Comparison of ENCODE assay signal across 11 cellular contexts in genomic region chr17:68379692-68380677, GRCh38.
DNase-seq lines count a peak whose midpoint lies in the region; TF ChIP-seq lines count a peak whose summit lies in the region.
"Had no signal": no experiment of that assay in that cellular context is flagged by ENCODE, and none has a peak within 500 bp of the region (broad histone marks: within the 10 kb centered on the region; RNA-seq: fewer than 3 reads in every experiment).

No MANE protein-coding gene starts in this region.

- H3K36me3 ChIP-seq in breast epithelium (no peaks in the 10 kb centered on the region), brain microvascular endothelial cell (replicated peaks) (no peaks in the 10 kb centered on the region), neutrophil (peaks cover 7% of the 10 kb centered on the region), transverse colon (no peaks in the 10 kb centered on the region)

- H3K9me3 ChIP-seq in breast epithelium = no peaks in the 10 kb centered on the region
- no peaks in the 10 kb centered on the region for H3K9me3 ChIP-seq in neutrophil
- no peaks in the 10 kb centered on the region for H3K9me3 ChIP-seq in transverse colon

- no peaks in the 10 kb centered on the region for H3K27me3 Mint-ChIP-seq in MCF 10A (ENCODE audit: insufficient read depth, unreplicated experiment)
- peaks cover 10% of the 10 kb centered on the region for H3K27me3 Mint-ChIP-seq in activated T-helper 1 cell treated with anti-CD3 and anti-CD28 coated beads, Interleukin-12 subunit alpha, Interleukin-12 subunit beta, Interleukin-2, Interleukin-4 antibody, amounts not matched to agents 30 ng/mL and 10 ng/mL and 1 ng/mL, durations not matched to agents 14 hours and 24 hours and 36 hours (ENCODE audit: insufficient read depth)
- H3K27me3 Mint-ChIP-seq in activated naive CD8-positive, alpha-beta T cell treated with anti-CD3 and anti-CD28 coated beads for 36 hours = no peaks in the 10 kb centered on the region

- TF ChIP-seq EP300 in transverse colon (IDR thresholded peaks at IDR 0.05; ENCODE audit: low read depth) = no peak

- no peak for TF ChIP-seq POLR2A in breast epithelium (IDR thresholded peaks at IDR 0.05)
- no peak for TF ChIP-seq POLR2A in transverse colon (IDR thresholded peaks at IDR 0.05)

- H3K4me3 Mint-ChIP-seq in MCF 10A (ENCODE audit: unreplicated experiment) = no peak overlapping the region
- H3K4me3 Mint-ChIP-seq in activated T-helper 1 cell treated with anti-CD3 and anti-CD28 coated beads, Interleukin-12 subunit alpha, Interleukin-12 subunit beta, Interleukin-2, Interleukin-4 antibody, amounts not matched to agents 30 ng/mL and 10 ng/mL and 1 ng/mL, durations not matched to agents 14 hours and 24 hours and 36 hours = no peak overlapping the region
- H3K4me3 Mint-ChIP-seq in activated naive CD8-positive, alpha-beta T cell treated with anti-CD3 and anti-CD28 coated beads for 36 hours = no peak overlapping the region
- H3K4me3 Mint-ChIP-seq: naive B cell had no signal

- in situ Hi-C loops in brain microvascular endothelial cell (cut with HindIII; ENCODE audit: low pct_ligation_motif_present, low sequenced_read_pairs) = no loop called here
- in situ Hi-C loops in transverse colon (cut with MboI; ENCODE audit: low pct_ligation_motif_present in 1 of 4, low pct_unique_long_range_greater_than_20kb in 1 of 4, low sequenced_read_pairs in 3 of 4) = no loop called here

- H3K4me1 ChIP-seq in breast epithelium (peaks cover 3 to 24% of the 10 kb centered on the region in 2 donors), neutrophil (ENCODE audit: control insufficient read depth in 1 of 2, insufficient read depth in 1 of 2, low read depth in 1 of 2, low read length in 1 of 2) (peaks cover 60% of the 10 kb centered on the region in 2 experiments), transverse colon (peaks cover 0 to 18% (median 5%) of the 10 kb centered on the region in 4 donors)

- H3K4me3 ChIP-seq in breast epithelium = no peak overlapping the region
- no peak overlapping the region for H3K4me3 ChIP-seq in brain microvascular endothelial cell (ENCODE audit: low read depth, low read length)
- no peak overlapping the region for H3K4me3 ChIP-seq in neutrophil (ENCODE audit: low read depth in 1 of 2, low read length in 1 of 2)
- H3K4me3 ChIP-seq in transverse colon = no peak overlapping the region

- CTCF ChIA-PET in MCF 10A (lab: Yijun Ruan, JAX) = no interaction called here

- no peaks in the 10 kb centered on the region for H3K9me3 Mint-ChIP-seq in MCF 10A (ENCODE audit: unreplicated experiment)
- no peaks in the 10 kb centered on the region for H3K9me3 Mint-ChIP-seq in activated T-helper 1 cell treated with anti-CD3 and anti-CD28 coated beads, Interleukin-12 subunit alpha, Interleukin-12 subunit beta, Interleukin-2, Interleukin-4 antibody, amounts not matched to agents 30 ng/mL and 10 ng/mL and 1 ng/mL, durations not matched to agents 14 hours and 24 hours and 36 hours
- H3K9me3 Mint-ChIP-seq in activated naive CD8-positive, alpha-beta T cell treated with anti-CD3 and anti-CD28 coated beads for 36 hours = no peaks in the 10 kb centered on the region

- no peak overlapping the region for H3K27ac Mint-ChIP-seq in MCF 10A (ENCODE audit: low read depth, unreplicated experiment)
- H3K27ac Mint-ChIP-seq in activated T-helper 1 cell treated with anti-CD3 and anti-CD28 coated beads, Interleukin-12 subunit alpha, Interleukin-12 subunit beta, Interleukin-2, Interleukin-4 antibody, amounts not matched to agents 30 ng/mL and 10 ng/mL and 1 ng/mL, durations not matched to agents 14 hours and 24 hours and 36 hours = no peak overlapping the region
- H3K27ac Mint-ChIP-seq in activated naive CD8-positive, alpha-beta T cell treated with anti-CD3 and anti-CD28 coated beads for 36 hours = no peak overlapping the region

- peaks cover 25% of the 10 kb centered on the region for H3K4me1 Mint-ChIP-seq in MCF 10A (ENCODE audit: insufficient read depth, unreplicated experiment)
- H3K4me1 Mint-ChIP-seq in activated T-helper 1 cell treated with anti-CD3 and anti-CD28 coated beads, Interleukin-12 subunit alpha, Interleukin-12 subunit beta, Interleukin-2, Interleukin-4 antibody, amounts not matched to agents 30 ng/mL and 10 ng/mL and 1 ng/mL, durations not matched to agents 14 hours and 24 hours and 36 hours (ENCODE audit: low read depth) = peaks cover 30% of the 10 kb centered on the region
- H3K4me1 Mint-ChIP-seq in activated naive CD8-positive, alpha-beta T cell treated with anti-CD3 and anti-CD28 coated beads for 36 hours = peaks cover 19% of the 10 kb centered on the region
- H3K4me1 Mint-ChIP-seq: naive B cell had no signal

- DNase-seq in breast epithelium (ENCODE audit: low spot score in 2 of 2) (no peak), MCF 10A (ENCODE audit: unreplicated experiment) (no peak), brain microvascular endothelial cell (no peak), transverse colon (no peak), T-helper 9 cell (no peak)
- DNase-seq in activated T-helper 1 cell treated with anti-CD3 and anti-CD28 coated beads, Interleukin-12 subunit alpha, Interleukin-12 subunit beta, Interleukin-2, Interleukin-4 antibody, amounts not matched to agents 30 ng/mL and 10 ng/mL and 1 ng/mL, durations not matched to agents 14 hours and 24 hours and 36 hours (ENCODE audit: low spot score) = no peak
- DNase-seq in activated naive CD8-positive, alpha-beta T cell treated with anti-CD3 and anti-CD28 coated beads for 36 hours = no peak
- DNase-seq: anterior cingulate cortex, islet precursor cell, naive B cell had no signal

- H3K27ac ChIP-seq in breast epithelium (peak overlapping the region; percentile 98 to 99), brain microvascular endothelial cell (peak overlapping the region; percentile 84), neutrophil (peak overlapping the region; percentile 92), transverse colon (peak overlapping the region; percentile 72 to 88 (median 82))

- H3K36me3 Mint-ChIP-seq in MCF 10A (ENCODE audit: insufficient read depth, unreplicated experiment) = no peaks in the 10 kb centered on the region
- peaks cover 5% of the 10 kb centered on the region for H3K36me3 Mint-ChIP-seq in activated T-helper 1 cell treated with anti-CD3 and anti-CD28 coated beads, Interleukin-12 subunit alpha, Interleukin-12 subunit beta, Interleukin-2, Interleukin-4 antibody, amounts not matched to agents 30 ng/mL and 10 ng/mL and 1 ng/mL, durations not matched to agents 14 hours and 24 hours and 36 hours (ENCODE audit: low read depth)
- no peaks in the 10 kb centered on the region for H3K36me3 Mint-ChIP-seq in activated naive CD8-positive, alpha-beta T cell treated with anti-CD3 and anti-CD28 coated beads for 36 hours
- H3K36me3 Mint-ChIP-seq: naive B cell had no signal

- POLR2A ChIA-PET in MCF 10A (lab: Yijun Ruan, JAX) = interaction anchor here (0.8 kb wide), 1 partner anchor 11 kb away, joined by 3 read pairs; no protein-coding TSS in a partner anchor

- no peaks in the 10 kb centered on the region for H3K27me3 ChIP-seq in breast epithelium
- no peaks in the 10 kb centered on the region for H3K27me3 ChIP-seq in brain microvascular endothelial cell (replicated peaks)
- H3K27me3 ChIP-seq in neutrophil = no peaks in the 10 kb centered on the region
- H3K27me3 ChIP-seq in transverse colon = no peaks in the 10 kb centered on the region

- BruUV-seq in MCF 10A (replicated peaks; lab: Mats Ljungman, UMichigan) = no TSS peak

- intact Hi-C loops in breast epithelium (cut with DNase I; ENCODE audit: low total_unique reads) (no loop called here), MCF 10A (cut with micrococcal nuclease) (loop anchor here (5.0 kb wide), 1 partner anchor 88 kb away; the partner anchor contains the start of genes ARSG and SLC16A6), transverse colon (cut with DNase I; ENCODE audit: low total_unique reads) (no loop called here)
- intact Hi-C loops in activated T-helper 1 cell treated with anti-CD3 and anti-CD28 coated beads, Interleukin-12 subunit alpha, Interleukin-12 subunit beta, Interleukin-2, Interleukin-4 antibody, amounts not matched to agents 30 ng/mL and 10 ng/mL and 1 ng/mL, durations not matched to agents 14 hours and 24 hours and 36 hours (cut with micrococcal nuclease) = loop anchor here (5.0 kb wide), 1 partner anchor 33 kb away; no protein-coding TSS in a partner anchor

- 90 to 92% methylated on average over 9 to 11 of the region's 11 CpGs for WGBS in transverse colon (ENCODE audit: low coverage in 1 of 2), 2 donors

- TF ChIP-seq CTCF in breast epithelium (IDR thresholded peaks at IDR 0.05) (no peak), MCF 10A (IDR thresholded peaks at IDR 0.05; ENCODE audit: unreplicated experiment) (no peak), brain microvascular endothelial cell (IDR thresholded peaks at IDR 0.05; ENCODE audit: low read depth, low read length, missing control alignments) (no peak), neutrophil (IDR thresholded peaks at IDR 0.05) (no peak), transverse colon (IDR thresholded peaks at IDR 0.05) (no peak)

Comparison
In these comparisons a context has a peak if more than half of its experiments do, and no peak if none do; other contexts are left out.
1. intact Hi-C loops: an anchor here in MCF 10A (5.0 kb wide) and activated T-helper 1 cell treated with anti-CD3 and anti-CD28 coated beads, Interleukin-12 subunit alpha, Interleukin-12 subunit beta, Interleukin-2, Interleukin-4 antibody, amounts not matched to agents 30 ng/mL and 10 ng/mL and 1 ng/mL, durations not matched to agents 14 hours and 24 hours and 36 hours (5.0 kb wide); none called in breast epithelium and transverse colon.